In the genomic region with DNA sequence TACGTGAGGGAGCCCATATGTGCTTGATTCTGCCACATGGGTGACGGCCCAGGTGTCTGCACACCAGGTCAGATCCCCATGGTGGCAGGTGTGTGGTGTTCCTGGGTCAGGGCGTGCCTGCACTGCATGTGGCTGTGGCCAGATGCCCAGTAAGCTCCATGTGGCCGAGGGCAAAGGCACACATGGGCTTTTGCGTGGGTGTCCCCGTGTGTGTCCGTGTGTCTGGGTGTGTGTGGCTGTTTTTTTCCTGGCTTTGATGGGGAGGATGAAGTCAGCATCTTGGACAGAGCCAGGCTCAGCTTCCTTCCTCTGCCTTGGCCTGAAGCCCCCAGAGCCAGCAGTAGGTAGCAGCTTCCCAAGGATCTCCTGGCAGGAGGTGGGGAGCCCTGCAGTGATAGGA, we compare ENCODE assay signal across 7 cellular contexts. TPM values are rescaled to one million over a fixed set of nuclear protein-coding genes. Genes with fewer than 3 reads are reported as not detected.
DNase-seq lines count a peak whose midpoint lies in the region; ATAC-seq and TF ChIP-seq lines count a peak whose summit lies in the region.
"Had no signal": no experiment of that assay in that cellular context is flagged by ENCODE, and none has a peak within 500 bp of the region (broad histone marks: within the 10 kb centered on the region; RNA-seq: fewer than 3 reads in every experiment).

No MANE protein-coding gene starts in this region.

- H4K20me1 ChIP-seq in PC-9 (ENCODE audit: insufficient read depth), result no peaks in the 10 kb centered on the region; the same call in 1 of the 2 replicates

- H3K9me2 ChIP-seq in PC-9 (ENCODE audit: insufficient read depth), result no peaks in the 10 kb centered on the region

- CTCF ChIA-PET in PC-9 (lab: Charles Lee), result interaction anchor here (0.6 kb wide), 1 partner anchor 17 kb away, joined by 3 read pairs; no protein-coding TSS in a partner anchor

- H3K4me3 ChIP-seq in stomach smooth muscle (ENCODE audit: low read length in 2 of 2) (peak overlapping the region; percentile 37 to 55), PC-9 (no peak overlapping the region)

- peak overlapping the region; percentile 30 to 62 for H3K9ac ChIP-seq in stomach smooth muscle (ENCODE audit: low read length in 2 of 2)

- peak; percentile 15 for ATAC-seq in esophagus mucosa
- ATAC-seq in HG02610 (IDR thresholded peaks at IDR 0.05; ENCODE audit: unreplicated experiment), result no peak

- H3K9me3 ChIP-seq in stomach smooth muscle (ENCODE audit: control insufficient read depth in 2 of 2, low read length in 2 of 2) (no peaks in the 10 kb centered on the region), PC-9 (ENCODE audit: insufficient read depth, low read depth) (no peaks in the 10 kb centered on the region)

- POLR2A ChIA-PET in PC-9 (lab: Charles Lee; ENCODE audit: unreplicated experiment), result no interaction called here

- H3K27me3 ChIP-seq in stomach smooth muscle (ENCODE audit: control insufficient read depth in 1 of 2, insufficient read depth in 2 of 2, low read length in 2 of 2) (no peaks in the 10 kb centered on the region), PC-9 (ENCODE audit: insufficient read depth, low read depth) (no peaks in the 10 kb centered on the region)

- no TSS peak for BruUV-seq in PC-9 (replicated peaks; lab: Mats Ljungman, UMichigan)

- no peaks in the 10 kb centered on the region for H3K79me2 ChIP-seq in PC-9 (ENCODE audit: low read depth)

- H3K27ac ChIP-seq in stomach smooth muscle (ENCODE audit: low read length), result peak overlapping the region; percentile 77
- no peak overlapping the region for H3K27ac ChIP-seq in PC-9

- no peak for TF ChIP-seq CTCF in PC-9 (conservative IDR thresholded peaks at IDR 0.05)

- H3K36me3 ChIP-seq in stomach smooth muscle (ENCODE audit: control insufficient read depth in 2 of 2, insufficient read depth in 2 of 2, low read length in 2 of 2), result peaks cover 3% of the 10 kb centered on the region in 2 donors
- 0 out of 2 replicates have a peak, but pooled peaks cover 2% of the 10 kb centered on the region for H3K36me3 ChIP-seq in PC-9 (ENCODE audit: low read depth)

- H3K4me1 ChIP-seq in stomach smooth muscle (ENCODE audit: control insufficient read depth, insufficient read depth, low read length) (peaks cover 63% of the 10 kb centered on the region), PC-9 (replicated peaks; ENCODE audit: insufficient read depth) (peaks cover 36% of the 10 kb centered on the region; the same call in 1 of the 2 replicates)

- H3K4me2 ChIP-seq in PC-9, result no peak overlapping the region

- peaks cover 17% of the 10 kb centered on the region for H3F3A ChIP-seq in PC-9 (ENCODE audit: insufficient read depth, low read depth)

- no peak overlapping the region for H2AFZ ChIP-seq in PC-9

- no peak for DNase-seq in PC-9
- DNase-seq: DMS 273 treated with DMSO at 0.1 percent for 48 hours; effector CD4-positive, alpha-beta T cell; NCI-H1105 had no signal

- intact Hi-C loops in PC-9 (cut with micrococcal nuclease; ENCODE audit: unreplicated experiment), result no loop called here

RNA-seq across cellular contexts. Expression of gene TNXB, which starts 1.5 kb away (rescaled TPM):
- total RNA-seq in esophagus mucosa (7.6 TPM), PC-9 (2021) (15.1 and 22.1 TPM in 2 replicates)

RNA-seq across cellular contexts. Expression of gene ATF6B, which starts 17.4 kb away (rescaled TPM):
- total RNA-seq in esophagus mucosa (76.0 TPM), PC-9 (2021) (87.2 and 102 TPM in 2 replicates)

RNA-seq across cellular contexts. Expression of gene FKBPL, which starts 19.5 kb away (rescaled TPM):
- total RNA-seq in esophagus mucosa, result 10.1 TPM
- total RNA-seq in PC-9 (2021), result 11.6 and 12.6 TPM in 2 replicates

RNA-seq across cellular contexts. Expression of gene PRRT1, which starts 41.1 kb away (rescaled TPM):
- total RNA-seq in esophagus mucosa (0.40 TPM), PC-9 (2021) (12.6 and 15.9 TPM in 2 replicates)

RNA-seq across cellular contexts. Expression of gene PPT2, which starts 43.3 kb away (rescaled TPM):
- 18.1 TPM for total RNA-seq in esophagus mucosa
- total RNA-seq in PC-9 (2021), result 38.2 and 42.5 TPM in 2 replicates
